ENCODE assay signal across 7 cellular contexts in the genomic region with DNA sequence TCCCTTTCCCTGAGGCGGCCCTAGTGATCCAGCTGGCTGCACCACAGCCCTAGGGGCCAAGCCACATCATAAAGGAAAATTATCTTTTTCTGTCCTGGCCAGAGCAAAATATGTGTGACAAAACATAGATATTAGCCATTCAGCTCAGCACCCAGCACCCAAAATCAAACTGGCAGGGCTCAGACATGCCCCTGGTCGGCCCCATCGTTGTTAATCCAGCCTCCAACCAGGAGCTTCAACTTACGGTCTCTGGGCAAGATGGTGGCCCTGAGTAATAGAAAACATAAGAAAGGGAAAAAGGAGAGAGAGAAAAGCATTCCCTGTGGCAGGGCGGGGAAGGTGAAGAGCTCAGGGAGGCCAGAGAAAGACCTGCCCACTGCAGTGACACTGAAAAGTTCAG.
"Had no signal": no experiment of that assay in that cellular context is flagged by ENCODE, and none has a peak within 500 bp of the region (broad histone marks: within the 10 kb centered on the region; RNA-seq: fewer than 3 reads in every experiment).

No MANE protein-coding gene starts in this region.

- FAIRE-seq: GM12878, GM12891, GM12892, GM18507, GM19239 had no signal

- DNase-seq: GDM1, GF-D8 had no signal

- H3K4me3 ChIP-seq: GM12878 had no signal

- ATAC-seq: GM12878 had no signal
